ENCODE assay signal across 22 cellular contexts in the genomic region with DNA sequence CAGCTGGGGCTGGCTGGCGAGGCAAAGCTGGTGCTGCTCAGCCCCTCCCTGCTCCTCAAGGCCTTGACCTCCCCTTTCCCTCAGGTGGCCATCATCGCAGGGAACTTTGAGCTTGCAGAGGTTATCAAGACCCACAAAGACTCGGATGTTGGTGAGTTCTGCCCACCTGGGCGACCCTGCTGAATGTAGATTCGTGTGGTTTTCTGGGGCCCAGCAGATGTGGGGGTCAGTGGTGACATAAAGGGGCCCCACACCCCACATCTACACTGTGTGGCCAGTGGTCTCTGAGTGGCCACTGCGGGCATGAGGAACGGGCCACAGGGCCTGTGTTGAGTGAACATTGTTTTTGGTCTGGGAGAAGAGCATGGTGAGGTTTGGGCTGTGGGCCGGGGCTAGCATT. TPM values are rescaled to one million over a fixed set of nuclear protein-coding genes. Genes with fewer than 3 reads are reported as not detected.
A peak's percentile ranks its signal among the peaks of the same experiment; 100 is the strongest.
DNase-seq lines count a peak whose midpoint lies in the region; ATAC-seq and TF ChIP-seq lines count a peak whose summit lies in the region.
"Had no signal": no experiment of that assay in that cellular context is flagged by ENCODE, and none has a peak within 500 bp of the region (broad histone marks: within the 10 kb centered on the region; RNA-seq: fewer than 3 reads in every experiment).

No MANE protein-coding gene starts in this region.

- H3K4me1 Mint-ChIP-seq in activated CD8-positive, alpha-beta memory T cell treated with anti-CD3 and anti-CD28 coated beads, Interleukin-2, amount 10 ng/mL, durations not matched to agents 7 days and 5 days = no peaks in the 10 kb centered on the region
- H3K4me1 Mint-ChIP-seq: activated naive CD8-positive, alpha-beta T cell treated with anti-CD3 and anti-CD28 coated beads, Interleukin-2, amount 50 U/mL, for 24 hours; brain; mesothelial cell of epicardium; nephron had no signal

- no peaks in the 10 kb centered on the region for H3K36me3 Mint-ChIP-seq in activated CD8-positive, alpha-beta memory T cell treated with anti-CD3 and anti-CD28 coated beads, Interleukin-2, amount 10 ng/mL, durations not matched to agents 7 days and 5 days
- H3K36me3 Mint-ChIP-seq: CD8-positive, alpha-beta T cell; mesothelial cell of epicardium had no signal

- H3K27ac ChIP-seq in Peyer's patch (no peak overlapping the region), heart right ventricle (peak overlapping the region in 6 of 10 donors; percentile 19 to 54 (median 44))
- H3K27ac ChIP-seq: colonic mucosa, sigmoid colon, transverse colon had no signal

- H3K4me3 Mint-ChIP-seq in activated CD8-positive, alpha-beta memory T cell treated with anti-CD3 and anti-CD28 coated beads, Interleukin-2, amount 10 ng/mL, durations not matched to agents 7 days and 5 days = no peak overlapping the region
- H3K4me3 Mint-ChIP-seq: activated naive CD8-positive, alpha-beta T cell treated with anti-CD3 and anti-CD28 coated beads, Interleukin-2, amount 50 U/mL, for 24 hours; brain; CD8-positive, alpha-beta T cell; mesothelial cell of epicardium; nephron had no signal

- DNase-seq in activated CD8-positive, alpha-beta memory T cell treated with anti-CD3 and anti-CD28 coated beads, Interleukin-2, amount 10 ng/mL, durations not matched to agents 7 days and 5 days = peak; percentile 29
- no peak for DNase-seq in activated CD8-positive, alpha-beta memory T cell treated with anti-CD3 and anti-CD28 coated beads, Interleukin-2, amount 50 U/mL, for 48 hours
- DNase-seq in Peyer's patch (peak in 2 of 3 donors; percentile 1 to 17), heart right ventricle (no peak), EL (no peak), midbrain (lab: John Stamatoyannopoulos, UW) (no peak)
- DNase-seq in stimulated activated CD8-positive, alpha-beta memory T cell treated with anti-CD3 and anti-CD28 coated beads, Interleukin-4, amount 100 ng/mL, for 48 hours = peak; percentile 7
- DNase-seq: activated CD4-positive, alpha-beta T cell treated with anti-CD3 and anti-CD28 coated beads for 4 hours; activated effector memory CD4-positive, alpha-beta T cell treated with anti-CD3 and anti-CD28 coated beads, Interleukin-2, amount 50 U/mL, for 16 hours; activated naive CD8-positive, alpha-beta T cell treated with anti-CD3 and anti-CD28 coated beads, Interleukin-2, amount 50 U/mL, for 24 hours; AML-193; colonic mucosa; NCI-H1694 treated with DMSO at 0.1 percent for 48 hours; sigmoid colon; transverse colon had no signal

- peaks cover 1% of the 10 kb centered on the region for H3K27me3 Mint-ChIP-seq in activated CD8-positive, alpha-beta memory T cell treated with anti-CD3 and anti-CD28 coated beads, Interleukin-2, amount 10 ng/mL, durations not matched to agents 7 days and 5 days

- no peaks in the 10 kb centered on the region for H3K9me3 ChIP-seq in Peyer's patch
- H3K9me3 ChIP-seq in heart right ventricle = peaks cover 0 to 5% (median 0%) of the 10 kb centered on the region in 11 donors
- H3K9me3 ChIP-seq: colonic mucosa, sigmoid colon, transverse colon had no signal

- H3K36me3 ChIP-seq in Peyer's patch = no peaks in the 10 kb centered on the region
- H3K36me3 ChIP-seq in heart right ventricle = peaks cover 0 to 33% (median 4%) of the 10 kb centered on the region in 9 donors
- H3K36me3 ChIP-seq: colonic mucosa, sigmoid colon, transverse colon had no signal

- no peak for TF ChIP-seq POLR2A in Peyer's patch (IDR thresholded peaks at IDR 0.05)

- peaks cover 8% of the 10 kb centered on the region for H3K9me3 Mint-ChIP-seq in activated CD8-positive, alpha-beta memory T cell treated with anti-CD3 and anti-CD28 coated beads, Interleukin-2, amount 10 ng/mL, durations not matched to agents 7 days and 5 days (ENCODE audit: low read depth)
- H3K9me3 Mint-ChIP-seq: activated naive CD8-positive, alpha-beta T cell treated with anti-CD3 and anti-CD28 coated beads, Interleukin-2, amount 50 U/mL, for 24 hours; CD8-positive, alpha-beta T cell; nephron had no signal

- no peak for ATAC-seq in activated CD8-positive, alpha-beta memory T cell treated with anti-CD3 and anti-CD28 coated beads, Interleukin-2, amount 10 ng/mL, durations not matched to agents 7 days and 5 days
- ATAC-seq in heart right ventricle (peak in 4 of 8 donors; percentile 11 to 34 (median 24)), HG03439 (IDR thresholded peaks at IDR 0.05; ENCODE audit: unreplicated experiment) (no peak)
- ATAC-seq: activated naive CD8-positive, alpha-beta T cell treated with anti-CD3 and anti-CD28 coated beads, Interleukin-2, amount 50 U/mL, for 24 hours; CD8-positive, alpha-beta T cell had no signal

- H3K27me3 ChIP-seq in Peyer's patch = no peaks in the 10 kb centered on the region
- H3K27me3 ChIP-seq in heart right ventricle = peaks cover 0 to 29% (median 4%) of the 10 kb centered on the region in 7 donors
- H3K27me3 ChIP-seq: colonic mucosa had no signal

- no peak for TF ChIP-seq CTCF in Peyer's patch (IDR thresholded peaks at IDR 0.05)
- TF ChIP-seq CTCF in heart right ventricle (IDR thresholded peaks at IDR 0.05) = no peak

- H3K4me3 ChIP-seq in Peyer's patch (no peak overlapping the region), heart right ventricle (peak overlapping the region in 8 of 10 donors; percentile 4 to 36 (median 28))
- H3K4me3 ChIP-seq: colonic mucosa, sigmoid colon, transverse colon had no signal

- WGBS in heart right ventricle, 2 donors = 70 to 78% methylated on average over 8 of the region's 8 CpGs

- H3K4me1 ChIP-seq in Peyer's patch (no peaks in the 10 kb centered on the region), heart right ventricle (peaks cover 5 to 33% (median 16%) of the 10 kb centered on the region in 9 donors)
- H3K4me1 ChIP-seq: colonic mucosa, sigmoid colon, transverse colon had no signal

- H3K27ac Mint-ChIP-seq in activated CD8-positive, alpha-beta memory T cell treated with anti-CD3 and anti-CD28 coated beads, Interleukin-2, amount 10 ng/mL, durations not matched to agents 7 days and 5 days = no peak overlapping the region
- H3K27ac Mint-ChIP-seq: activated naive CD8-positive, alpha-beta T cell treated with anti-CD3 and anti-CD28 coated beads, Interleukin-2, amount 50 U/mL, for 24 hours; CD8-positive, alpha-beta T cell; mesothelial cell of epicardium had no signal

- intact Hi-C loops in heart right ventricle (cut with DNase I) = no loop called here

- CTCF ChIA-PET in activated CD8-positive, alpha-beta memory T cell treated with anti-CD3 and anti-CD28 coated beads, Interleukin-2, amount 10 ng/mL, durations not matched to agents 7 days and 5 days (lab: Charles Lee) = interaction anchor here (1.4 kb wide), 1 partner anchor 9 kb away, joined by 5 read pairs; no protein-coding TSS in a partner anchor

RNA-seq across cellular contexts. Expression of gene SHANK3, which starts 11.9 kb away (rescaled TPM):
- under 1 TPM in 1 of 2 experiments, not detected in 1; 0.05 TPM for total RNA-seq in activated CD8-positive, alpha-beta memory T cell treated with anti-CD3 and anti-CD28 coated beads, Interleukin-2, amount 10 ng/mL, durations not matched to agents 7 days and 5 days
- 10 to 100 TPM in 2 of 4 donors, 1 to 10 TPM in 2; 2.8 to 36.3 (median 10.8) TPM for total RNA-seq in Peyer's patch
- 10 to 100 TPM; 19.9 to 36.9 (median 24.7) TPM for total RNA-seq in heart right ventricle
- polyA plus RNA-seq in heart right ventricle = 10 to 100 TPM; 14.3 to 59.8 TPM
- total RNA-seq: CD8-positive, alpha-beta T cell had no signal

RNA-seq across cellular contexts. Expression of gene ACR, which starts 53.5 kb away (rescaled TPM):
- total RNA-seq in activated CD8-positive, alpha-beta memory T cell treated with anti-CD3 and anti-CD28 coated beads, Interleukin-2, amount 10 ng/mL, durations not matched to agents 7 days and 5 days = not detected
- not detected for total RNA-seq in Peyer's patch
- 1 to 10 TPM in 1 of 10 donors, under 1 TPM in 8, not detected in 1; 0.28 to 1.1 (median 0.50) TPM for total RNA-seq in heart right ventricle
- polyA plus RNA-seq in heart right ventricle = under 1 TPM; 0.13 to 0.66 TPM
- total RNA-seq: A172; CD8-positive, alpha-beta T cell; LHCN-M2; transverse colon had no signal

RNA-seq across cellular contexts. Expression of gene ARSA, which starts 56.5 kb away (rescaled TPM):
- total RNA-seq in activated CD8-positive, alpha-beta memory T cell treated with anti-CD3 and anti-CD28 coated beads, Interleukin-2, amount 10 ng/mL, durations not matched to agents 7 days and 5 days = 10 to 100 TPM; 49.6 to 68.2 TPM
- total RNA-seq in Peyer's patch (100 to 1,000 TPM in 3 of 4 donors, 10 to 100 TPM in 1; 84.2 to 130 (median 124) TPM), heart right ventricle (10 to 100 TPM; 19.6 to 33.3 (median 26.0) TPM)
- 10 to 100 TPM; 17.5 to 62.3 TPM for polyA plus RNA-seq in heart right ventricle

Comparison
In these comparisons a context has a peak if more than half of its experiments do, and no peak if none do; other contexts are left out.
1. DNase-seq: peak in activated CD8-positive, alpha-beta memory T cell treated with anti-CD3 and anti-CD28 coated beads, Interleukin-2, amount 10 ng/mL, durations not matched to agents 7 days and 5 days (single experiment), Peyer's patch (2 of 3) and stimulated activated CD8-positive, alpha-beta memory T cell treated with anti-CD3 and anti-CD28 coated beads, Interleukin-4, amount 100 ng/mL, for 48 hours (single experiment); none in activated CD8-positive, alpha-beta memory T cell treated with anti-CD3 and anti-CD28 coated beads, Interleukin-2, amount 50 U/mL, for 48 hours (single experiment), heart right ventricle (0 of 2), EL (single experiment) and midbrain (single experiment).
2. H3K27ac ChIP-seq: peak in heart right ventricle (6 of 10); none in Peyer's patch (0 of 4).
3. H3K4me3 ChIP-seq: peak in heart right ventricle (8 of 10); none in Peyer's patch (0 of 4).